ENCODE assay signal across 2 cellular contexts in the genomic region with DNA sequence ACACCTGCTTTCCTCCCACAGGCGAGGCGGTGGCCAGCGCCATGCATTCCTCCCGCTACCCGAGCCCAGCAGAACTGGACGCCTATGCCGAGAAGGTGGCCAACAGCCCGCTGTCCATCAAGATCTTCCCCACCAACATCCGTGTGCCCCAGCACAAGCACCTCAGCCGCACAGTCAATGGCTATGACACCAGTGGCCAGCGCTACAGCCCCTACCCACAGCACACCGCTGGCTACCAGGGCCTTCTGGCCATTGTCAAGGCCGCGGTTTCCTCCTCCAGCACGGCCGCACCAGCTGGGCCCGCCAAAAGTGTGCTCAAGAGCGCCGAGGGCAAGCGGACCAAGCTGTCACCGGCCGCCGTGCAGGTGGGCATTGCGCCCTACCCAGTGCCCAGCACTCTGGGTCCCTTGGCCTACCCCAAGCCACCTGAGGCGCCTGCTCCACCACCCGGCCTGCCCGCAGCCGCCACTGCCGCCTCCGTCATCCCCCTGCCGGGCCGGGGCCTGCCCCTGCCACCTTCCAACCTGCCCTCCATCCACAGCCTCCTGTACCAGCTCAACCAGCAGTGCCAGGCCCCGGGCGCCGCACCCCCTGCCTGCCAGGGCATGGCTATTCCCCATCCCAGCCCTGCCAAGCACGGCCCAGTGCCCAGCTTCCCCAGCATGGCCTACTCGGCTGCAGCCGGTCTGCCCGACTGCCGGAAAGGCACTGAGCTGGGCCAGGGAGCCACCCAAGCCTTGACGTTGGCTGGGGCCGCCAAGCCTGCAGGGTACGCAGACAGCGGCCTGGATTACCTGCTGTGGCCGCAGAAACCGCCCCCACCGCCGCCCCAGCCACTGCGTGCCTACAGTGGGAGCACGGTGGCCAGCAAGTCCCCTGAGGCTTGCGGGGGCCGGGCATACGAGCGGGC.
TF ChIP-seq lines count a peak whose summit lies in the region.

No MANE protein-coding gene starts in this region.

TF ChIP-seq in SK-N-SH, 30 proteins besides CTCF, POLR2A, EP300 and RAD21 (continued from another document):
- TF ChIP-seq, protein P1, sequence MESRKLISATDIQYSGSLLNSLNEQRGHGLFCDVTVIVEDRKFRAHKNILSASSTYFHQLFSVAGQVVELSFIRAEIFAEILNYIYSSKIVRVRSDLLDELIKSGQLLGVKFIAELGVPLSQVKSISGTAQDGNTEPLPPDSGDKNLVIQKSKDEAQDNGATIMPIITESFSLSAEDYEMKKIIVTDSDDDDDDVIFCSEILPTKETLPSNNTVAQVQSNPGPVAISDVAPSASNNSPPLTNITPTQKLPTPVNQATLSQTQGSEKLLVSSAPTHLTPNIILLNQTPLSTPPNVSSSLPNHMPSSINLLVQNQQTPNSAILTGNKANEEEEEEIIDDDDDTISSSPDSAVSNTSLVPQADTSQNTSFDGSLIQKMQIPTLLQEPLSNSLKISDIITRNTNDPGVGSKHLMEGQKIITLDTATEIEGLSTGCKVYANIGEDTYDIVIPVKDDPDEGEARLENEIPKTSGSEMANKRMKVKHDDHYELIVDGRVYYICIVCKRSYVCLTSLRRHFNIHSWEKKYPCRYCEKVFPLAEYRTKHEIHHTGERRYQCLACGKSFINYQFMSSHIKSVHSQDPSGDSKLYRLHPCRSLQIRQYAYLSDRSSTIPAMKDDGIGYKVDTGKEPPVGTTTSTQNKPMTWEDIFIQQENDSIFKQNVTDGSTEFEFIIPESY (IDR thresholded peaks at IDR 0.05; ENCODE audit: borderline replicate concordance, low read depth): no peak
- TF ChIP-seq, protein P2, sequence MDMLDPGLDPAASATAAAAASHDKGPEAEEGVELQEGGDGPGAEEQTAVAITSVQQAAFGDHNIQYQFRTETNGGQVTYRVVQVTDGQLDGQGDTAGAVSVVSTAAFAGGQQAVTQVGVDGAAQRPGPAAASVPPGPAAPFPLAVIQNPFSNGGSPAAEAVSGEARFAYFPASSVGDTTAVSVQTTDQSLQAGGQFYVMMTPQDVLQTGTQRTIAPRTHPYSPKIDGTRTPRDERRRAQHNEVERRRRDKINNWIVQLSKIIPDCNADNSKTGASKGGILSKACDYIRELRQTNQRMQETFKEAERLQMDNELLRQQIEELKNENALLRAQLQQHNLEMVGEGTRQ (IDR thresholded peaks at IDR 0.05; ENCODE audit: borderline replicate concordance, low read depth, low read length): no peak

TF ChIP-seq in SK-N-SH treated with all-trans-retinoic acid at 6 μM for 48 hours, 23 proteins besides CTCF, POLR2A, EP300 and RAD21 (continued from another document):
- no peak for TF ChIP-seq BACH2 (CRISPR knock-in tag; IDR thresholded peaks at IDR 0.05; ENCODE audit: borderline replicate concordance)
- TF ChIP-seq ZFP3 (CRISPR knock-in tag; IDR thresholded peaks at IDR 0.05): no peak
